10 cellular contexts compared by ENCODE assay signal in genomic region chr22:46777609-46777970, GRCh38. TPM values are rescaled to one million over a fixed set of nuclear protein-coding genes. Genes with fewer than 3 reads are reported as not detected.
DNase-seq lines count a peak whose midpoint lies in the region; ATAC-seq, FAIRE-seq and TF ChIP-seq lines count a peak whose summit lies in the region.
"Had no signal": no experiment of that assay in that cellular context is flagged by ENCODE, and none has a peak within 500 bp of the region (broad histone marks: within the 10 kb centered on the region; RNA-seq: fewer than 3 reads in every experiment).

No MANE protein-coding gene starts in this region.

- H3K4me3 Mint-ChIP-seq in T-helper 17 cell = peak overlapping the region; percentile 87
- H3K4me3 Mint-ChIP-seq in effector memory CD8-positive, alpha-beta T cell = peak overlapping the region in 1 of 2 donors; percentile 31

- H3K4me2 ChIP-seq in HepG2 (ENCODE audit: low read depth, low read length) = no peak overlapping the region

- TF ChIP-seq POLR2A in HepG2 (IDR thresholded peaks at IDR 0.05; ENCODE audit: insufficient read depth in 1 of 2, low read depth in 2 of 2, low read length in 2 of 2) = no peak

- peaks cover 89% of the 10 kb centered on the region for H3K79me2 ChIP-seq in HepG2 (ENCODE audit: insufficient read depth, low read length)

- no peaks in the 10 kb centered on the region for H3K9me3 Mint-ChIP-seq in effector memory CD8-positive, alpha-beta T cell

- H3K27ac ChIP-seq in HepG2 (ENCODE audit: extremely low read length, insufficient read depth, low read length) = no peak overlapping the region
- H3K27ac ChIP-seq: cardiac muscle cell had no signal

- no peak for TF ChIP-seq CTCF in GM13977 (IDR thresholded peaks at IDR 0.05; ENCODE audit: extremely low read depth, insufficient read depth, missing control alignments)
- no peak for TF ChIP-seq CTCF in HepG2 (CRISPR knock-in tag; IDR thresholded peaks at IDR 0.05)

- no peak overlapping the region for H3K4me3 ChIP-seq in HepG2 (replicated peaks in 1 of 3; ENCODE audit: insufficient read depth in 1 of 3, low read depth in 2 of 3, low read length in 3 of 3)
- H3K4me3 ChIP-seq: cardiac muscle cell had no signal

- H3K36me3 ChIP-seq in HepG2 (replicated peaks in 1 of 2; ENCODE audit: control insufficient read depth in 1 of 2, insufficient read depth in 2 of 2, low read length in 2 of 2) = peaks cover 4 to 8% of the 10 kb centered on the region in 2 experiments; a peak in 3 of 5 replicates
- H3K36me3 ChIP-seq: cardiac muscle cell had no signal

- no TSS peak for BruUV-seq in HepG2 (replicated peaks; lab: Mats Ljungman, UMichigan)

- no peaks in the 10 kb centered on the region for H3K36me3 Mint-ChIP-seq in T-helper 17 cell (ENCODE audit: low read depth)
- H3K36me3 Mint-ChIP-seq in effector memory CD8-positive, alpha-beta T cell (ENCODE audit: insufficient read depth) = peaks cover 16% of the 10 kb centered on the region

- H3K9ac ChIP-seq in HepG2 (ENCODE audit: insufficient read depth, low read depth, low read length) = no peak overlapping the region

- H3K9me3 ChIP-seq in T-helper 17 cell (ENCODE audit: control insufficient read depth, low read length, poor library complexity, severe bottlenecking) = no peaks in the 10 kb centered on the region
- no peaks in the 10 kb centered on the region for H3K9me3 ChIP-seq in HepG2 (ENCODE audit: low read length)

- in situ Hi-C loops in GM13977 (cut with MboI; ENCODE audit: low pct_unique_long_range_greater_than_20kb, low sequenced_read_pairs, unreplicated experiment) (no loop called here), HepG2 (cut with HindIII; ENCODE audit: extremely low pct_ligation_motif_present, low pct_unique_long_range_greater_than_20kb) (no loop called here)

- peaks cover 17% of the 10 kb centered on the region; the same call in 1 of the 2 replicates for H4K20me1 ChIP-seq in HepG2 (ENCODE audit: insufficient read depth, low read length)

- POLR2A ChIA-PET in HepG2 (lab: Yijun Ruan, JAX) = interaction anchor here (1.4 kb wide), 1 partner anchor 15 kb away, joined by 6 read pairs; the partner anchor contains the start of gene TBC1D22A

- WGBS in HepG2 (ENCODE audit: low lambda C conversion rate) = 93% methylated on average over 11 of the region's 11 CpGs

- no peak for FAIRE-seq in HepG2 (lab: Jason Lieb, UNC)

- no peak overlapping the region for H2AFZ ChIP-seq in HepG2 (ENCODE audit: low read length)

- H3K27me3 ChIP-seq in HepG2 (ENCODE audit: control insufficient read depth in 1 of 2, insufficient read depth in 2 of 2, low read length in 2 of 2) = no peaks in the 10 kb centered on the region
- H3K27me3 ChIP-seq: cardiac muscle cell had no signal

- TF ChIP-seq EP300 in HepG2 (IDR thresholded peaks at IDR 0.05; ENCODE audit: low read depth in 2 of 2, low read length in 2 of 2) = no peak
- no peak for TF ChIP-seq EP300 in HepG2 (CRISPR knock-in tag; IDR thresholded peaks at IDR 0.05; ENCODE audit: borderline replicate concordance)

- no peaks in the 10 kb centered on the region for H3K27me3 Mint-ChIP-seq in T-helper 17 cell
- no peaks in the 10 kb centered on the region for H3K27me3 Mint-ChIP-seq in effector memory CD8-positive, alpha-beta T cell

- peaks cover 46% of the 10 kb centered on the region for H3K4me1 ChIP-seq in HepG2 (ENCODE audit: insufficient read depth, low read length)

- DNase-seq in GM13977 (ENCODE audit: low spot score) (peak; percentile 50), T-helper 17 cell (peak in 1 of 3 donors; percentile 27), NCI-H2196 (lab: John Stamatoyannopoulos, UW; ENCODE audit: unreplicated experiment) (no peak), HepG2 (ENCODE audit: low spot score) (no peak), NCI-H82 (lab: John Stamatoyannopoulos, UW) (no peak)
- no peak for DNase-seq in effector memory CD8-positive, alpha-beta T cell
- peak; percentile 61 for DNase-seq in stimulated activated CD4-positive, alpha-beta T cell treated with anti-CD3 and anti-CD28 coated beads, Interleukin-4, amount 100 ng/mL, for 1 hour
- DNase-seq: islet precursor cell had no signal

- peak; percentile 29 for ATAC-seq in T-helper 17 cell
- ATAC-seq in effector memory CD8-positive, alpha-beta T cell (replicated peaks) = peak; percentile 29
- no peak for ATAC-seq in HG03439 (IDR thresholded peaks at IDR 0.05; ENCODE audit: unreplicated experiment)
- ATAC-seq in HepG2 = no peak

- peaks cover 52% of the 10 kb centered on the region for H3K4me1 Mint-ChIP-seq in T-helper 17 cell
- H3K4me1 Mint-ChIP-seq in effector memory CD8-positive, alpha-beta T cell (ENCODE audit: low read depth in 2 of 2) = peaks cover 65 to 72% of the 10 kb centered on the region in 2 donors

- intact Hi-C loops in HepG2 (cut with micrococcal nuclease; ENCODE audit: unreplicated experiment) = loop anchor here (5.0 kb wide), 1 partner anchor 380 kb away; no protein-coding TSS in a partner anchor

- TF ChIP-seq RAD21 in HepG2 (CRISPR knock-in tag; IDR thresholded peaks at IDR 0.05) = no peak

- CTCF ChIA-PET in HepG2 (lab: Yijun Ruan, JAX; ENCODE audit: low intra/inter-chr PET ratio, low total read pairs) = no interaction called here

- peak overlapping the region; percentile 99 for H3K27ac Mint-ChIP-seq in T-helper 17 cell
- peak overlapping the region; percentile 92 to 97 for H3K27ac Mint-ChIP-seq in effector memory CD8-positive, alpha-beta T cell

TF ChIP-seq in HepG2, 621 proteins besides CTCF, POLR2A, EP300 and RAD21 (continues in another document):
- TF ChIP-seq NCOA2 (CRISPR knock-in tag; IDR thresholded peaks at IDR 0.05) (no peak), KLF11 (CRISPR knock-in tag; IDR thresholded peaks at IDR 0.05) (no peak), ISX (CRISPR knock-in tag; conservative IDR thresholded peaks at IDR 0.05) (no peak)

RNA-seq across cellular contexts. Expression of gene TBC1D22A, which starts 15.1 kb away (rescaled TPM):
- total RNA-seq in T-helper 17 cell (10 to 100 TPM; 42.1 to 43.8 TPM), HepG2 (2016; rRNA removed; fragmentation: Illumina TruSeq; extraction: Trizol) (17.3 and 17.6 TPM in 2 replicates)
- 13.6 and 13.8 TPM in 2 replicates for total RNA-seq in HepG2 (2016; cell fraction: cytosol; rRNA removed; fragmentation: Illumina TruSeq; extraction: Trizol; ENCODE audit: low read depth)
- 14.5 and 18.0 TPM in 2 replicates for total RNA-seq in HepG2 (2016; cell fraction: insoluble cytoplasmic fraction; rRNA removed; fragmentation: Illumina TruSeq; extraction: Trizol)
- 15.2 and 19.7 TPM in 2 replicates for total RNA-seq in HepG2 (2016; cell fraction: membrane; rRNA removed; fragmentation: Illumina TruSeq; extraction: Trizol)
- 11.0 and 13.2 TPM in 2 replicates for total RNA-seq in HepG2 (2016; cell fraction: nucleus; rRNA removed; fragmentation: Illumina TruSeq; extraction: Trizol)
- 17.5 and 18.0 TPM in 2 replicates for polyA plus RNA-seq in HepG2 (2011; rRNA removed)
- polyA plus RNA-seq in HepG2 (2011; cell fraction: cytosol; rRNA removed) = 16.4 and 18.2 TPM in 2 replicates
- polyA plus RNA-seq in HepG2 (2011; cell fraction: nucleus; rRNA removed) = 14.2 and 18.7 TPM in 2 replicates
- 12.4 and 15.2 TPM in 2 replicates for polyA plus RNA-seq in HepG2 (2012)
- polyA plus RNA-seq in HepG2 (2016; cell fraction: cytosol; fragmentation: Illumina TruSeq; extraction: Trizol; ENCODE audit: low read depth) = 7.7 and 9.5 TPM in 2 replicates
- 17.3 and 21.6 TPM in 2 replicates for polyA plus RNA-seq in HepG2 (2016; cell fraction: insoluble cytoplasmic fraction; fragmentation: Illumina TruSeq; extraction: Trizol; ENCODE audit: low read depth)
- 14.3 and 16.8 TPM in 2 replicates for polyA plus RNA-seq in HepG2 (2016; cell fraction: membrane; fragmentation: Illumina TruSeq; extraction: Trizol; ENCODE audit: low read depth)
- 13.4 and 13.5 TPM in 2 replicates for polyA plus RNA-seq in HepG2 (2016; cell fraction: nucleus; fragmentation: Illumina TruSeq; extraction: Trizol; ENCODE audit: insufficient read depth, low read depth)
- polyA minus RNA-seq in HepG2 (2011; rRNA and poly(A)+ RNA removed; ENCODE audit: low replicate concordance) = 14.2 and 23.5 TPM in 2 replicates
- 11.9 and 12.0 TPM in 2 replicates for polyA minus RNA-seq in HepG2 (2011; cell fraction: cytosol; rRNA and poly(A)+ RNA removed)
- 21.5 and 22.0 TPM in 2 replicates for polyA minus RNA-seq in HepG2 (2011; cell fraction: nucleus; rRNA and poly(A)+ RNA removed)

RNA-seq across cellular contexts. Expression of gene CERK, which starts 39.5 kb away (rescaled TPM):
- 100 to 1,000 TPM; 164 to 174 TPM for total RNA-seq in T-helper 17 cell
- total RNA-seq in HepG2 (2016; rRNA removed; fragmentation: Illumina TruSeq; extraction: Trizol) = 40.3 and 41.8 TPM in 2 replicates
- total RNA-seq in HepG2 (2016; cell fraction: cytosol; rRNA removed; fragmentation: Illumina TruSeq; extraction: Trizol; ENCODE audit: low read depth) = 33.8 and 34.8 TPM in 2 replicates
- 36.2 and 38.6 TPM in 2 replicates for total RNA-seq in HepG2 (2016; cell fraction: insoluble cytoplasmic fraction; rRNA removed; fragmentation: Illumina TruSeq; extraction: Trizol)
- 63.0 and 65.4 TPM in 2 replicates for total RNA-seq in HepG2 (2016; cell fraction: membrane; rRNA removed; fragmentation: Illumina TruSeq; extraction: Trizol)
- 26.0 and 34.7 TPM in 2 replicates for total RNA-seq in HepG2 (2016; cell fraction: nucleus; rRNA removed; fragmentation: Illumina TruSeq; extraction: Trizol)
- 41.9 and 49.5 TPM in 2 replicates for polyA plus RNA-seq in HepG2 (2011; rRNA removed)
- 38.6 and 42.2 TPM in 2 replicates for polyA plus RNA-seq in HepG2 (2011; cell fraction: cytosol; rRNA removed)
- polyA plus RNA-seq in HepG2 (2011; cell fraction: nucleus; rRNA removed) = 42.7 and 45.1 TPM in 2 replicates
- 38.6 and 44.4 TPM in 2 replicates for polyA plus RNA-seq in HepG2 (2012)
- polyA plus RNA-seq in HepG2 (2016; cell fraction: cytosol; fragmentation: Illumina TruSeq; extraction: Trizol; ENCODE audit: low read depth) = 31.4 and 34.6 TPM in 2 replicates
- 32.4 and 37.2 TPM in 2 replicates for polyA plus RNA-seq in HepG2 (2016; cell fraction: insoluble cytoplasmic fraction; fragmentation: Illumina TruSeq; extraction: Trizol; ENCODE audit: low read depth)
- 47.9 and 48.5 TPM in 2 replicates for polyA plus RNA-seq in HepG2 (2016; cell fraction: membrane; fragmentation: Illumina TruSeq; extraction: Trizol; ENCODE audit: low read depth)
- 42.2 and 46.3 TPM in 2 replicates for polyA plus RNA-seq in HepG2 (2016; cell fraction: nucleus; fragmentation: Illumina TruSeq; extraction: Trizol; ENCODE audit: insufficient read depth, low read depth)
- 29.1 and 59.9 TPM in 2 replicates for polyA minus RNA-seq in HepG2 (2011; rRNA and poly(A)+ RNA removed; ENCODE audit: low replicate concordance)
- polyA minus RNA-seq in HepG2 (2011; cell fraction: cytosol; rRNA and poly(A)+ RNA removed) = 26.6 and 33.8 TPM in 2 replicates
- 39.4 and 41.5 TPM in 2 replicates for polyA minus RNA-seq in HepG2 (2011; cell fraction: nucleus; rRNA and poly(A)+ RNA removed)

Comparison
In these comparisons a context has a peak if more than half of its experiments do, and no peak if none do; other contexts are left out.
1. DNase-seq: peak in GM13977 (single experiment) and stimulated activated CD4-positive, alpha-beta T cell treated with anti-CD3 and anti-CD28 coated beads, Interleukin-4, amount 100 ng/mL, for 1 hour (single experiment); none in effector memory CD8-positive, alpha-beta T cell (0 of 3), NCI-H2196 (single experiment), HepG2 (single experiment) and NCI-H82 (single experiment).
2. ATAC-seq: peak in T-helper 17 cell (single experiment) and effector memory CD8-positive, alpha-beta T cell (single experiment); none in HG03439 (single experiment) and HepG2 (single experiment).